13 cellular contexts compared by ENCODE assay signal in genomic region chr3:28840976-28841376, GRCh38.
DNase-seq lines count a peak whose midpoint lies in the region; ATAC-seq and TF ChIP-seq lines count a peak whose summit lies in the region.
"Had no signal": no experiment of that assay in that cellular context is flagged by ENCODE, and none has a peak within 500 bp of the region (broad histone marks: within the 10 kb centered on the region; RNA-seq: fewer than 3 reads in every experiment).

No MANE protein-coding gene starts in this region.

- peak; percentile 6 for DNase-seq in ELR (ENCODE audit: low read depth)
- DNase-seq in activated T-helper 2 cell treated with anti-CD3 and anti-CD28 coated beads, Interferon-gamma antibody, Interleukin-2, Interleukin-4, amounts not matched to agents 10 μg/mL and 5 μg/mL and 100 μg/mL, durations not matched to agents 14 hours and 24 hours and 36 hours (ENCODE audit: low spot score): no peak
- no peak for DNase-seq in CD14-positive monocyte (ENCODE audit: low spot score)
- DNase-seq in left ventricle myocardium superior: no peak
- DNase-seq in DMS79 treated with DMSO at 0.1 percent for 48 hours (lab: John Stamatoyannopoulos, UW): no peak
- no peak for DNase-seq in SK-N-DZ (ENCODE audit: low spot score)
- DNase-seq: activated naive CD8-positive, alpha-beta T cell treated with anti-CD3 and anti-CD28 coated beads, Interleukin-2, amount 10 ng/mL, durations not matched to agents 7 days and 5 days; GOT3; left cardiac atrium; NCI-H1048; upper lobe of left lung had no signal

- peaks cover 31% of the 10 kb centered on the region for H3K4me1 Mint-ChIP-seq in activated T-helper 2 cell treated with anti-CD3 and anti-CD28 coated beads, Interferon-gamma antibody, Interleukin-2, Interleukin-4, amounts not matched to agents 10 μg/mL and 5 μg/mL and 100 μg/mL, durations not matched to agents 14 hours and 24 hours and 36 hours (ENCODE audit: low read depth)
- no peaks in the 10 kb centered on the region for H3K4me1 Mint-ChIP-seq in CD14-positive monocyte
- H3K4me1 Mint-ChIP-seq: activated naive CD8-positive, alpha-beta T cell treated with anti-CD3 and anti-CD28 coated beads, Interleukin-2, amount 10 ng/mL, durations not matched to agents 7 days and 5 days had no signal

- intact Hi-C loops in activated T-helper 2 cell treated with anti-CD3 and anti-CD28 coated beads, Interferon-gamma antibody, Interleukin-2, Interleukin-4, amounts not matched to agents 10 μg/mL and 5 μg/mL and 100 μg/mL, durations not matched to agents 14 hours and 24 hours and 36 hours (cut with micrococcal nuclease): loop anchor here (1.0 to 10.0 kb wide), 12 partner anchors 66 to 1911 kb away; partner anchors contain the start of genes AZI2, RBMS3 and ZCWPW2
- intact Hi-C loops in CD14-positive monocyte (cut with micrococcal nuclease) (no loop called here), left ventricle myocardium superior (cut with micrococcal nuclease) (no loop called here)

- no peaks in the 10 kb centered on the region for H3K9me3 Mint-ChIP-seq in activated T-helper 2 cell treated with anti-CD3 and anti-CD28 coated beads, Interferon-gamma antibody, Interleukin-2, Interleukin-4, amounts not matched to agents 10 μg/mL and 5 μg/mL and 100 μg/mL, durations not matched to agents 14 hours and 24 hours and 36 hours
- H3K9me3 Mint-ChIP-seq in CD14-positive monocyte: peaks cover 0 to 4% (median 1%) of the 10 kb centered on the region in 7 donors
- H3K9me3 Mint-ChIP-seq: activated naive CD8-positive, alpha-beta T cell treated with anti-CD3 and anti-CD28 coated beads, Interleukin-2, amount 10 ng/mL, durations not matched to agents 7 days and 5 days had no signal

- H3K4me3 Mint-ChIP-seq in activated T-helper 2 cell treated with anti-CD3 and anti-CD28 coated beads, Interferon-gamma antibody, Interleukin-2, Interleukin-4, amounts not matched to agents 10 μg/mL and 5 μg/mL and 100 μg/mL, durations not matched to agents 14 hours and 24 hours and 36 hours (ENCODE audit: low read depth): no peak overlapping the region
- no peak overlapping the region for H3K4me3 Mint-ChIP-seq in CD14-positive monocyte
- H3K4me3 Mint-ChIP-seq: activated naive CD8-positive, alpha-beta T cell treated with anti-CD3 and anti-CD28 coated beads, Interleukin-2, amount 10 ng/mL, durations not matched to agents 7 days and 5 days had no signal

- ATAC-seq in GM19351 (IDR thresholded peaks at IDR 0.05; ENCODE audit: unreplicated experiment) (peak; percentile 74), HG03097 (IDR thresholded peaks at IDR 0.05; ENCODE audit: low FRiP score, unreplicated experiment) (peak; percentile 90), left ventricle myocardium superior (no peak)
- ATAC-seq: left cardiac atrium had no signal

- no peak for TF ChIP-seq CTCF in CD14-positive monocyte (IDR thresholded peaks at IDR 0.05)

- H3K27ac Mint-ChIP-seq in activated T-helper 2 cell treated with anti-CD3 and anti-CD28 coated beads, Interferon-gamma antibody, Interleukin-2, Interleukin-4, amounts not matched to agents 10 μg/mL and 5 μg/mL and 100 μg/mL, durations not matched to agents 14 hours and 24 hours and 36 hours: peak overlapping the region; percentile 69
- no peak overlapping the region for H3K27ac Mint-ChIP-seq in CD14-positive monocyte
- H3K27ac Mint-ChIP-seq: activated naive CD8-positive, alpha-beta T cell treated with anti-CD3 and anti-CD28 coated beads, Interleukin-2, amount 10 ng/mL, durations not matched to agents 7 days and 5 days had no signal

- no peaks in the 10 kb centered on the region for H3K36me3 Mint-ChIP-seq in activated T-helper 2 cell treated with anti-CD3 and anti-CD28 coated beads, Interferon-gamma antibody, Interleukin-2, Interleukin-4, amounts not matched to agents 10 μg/mL and 5 μg/mL and 100 μg/mL, durations not matched to agents 14 hours and 24 hours and 36 hours (ENCODE audit: low read depth)
- no peaks in the 10 kb centered on the region for H3K36me3 Mint-ChIP-seq in CD14-positive monocyte
- H3K36me3 Mint-ChIP-seq: activated naive CD8-positive, alpha-beta T cell treated with anti-CD3 and anti-CD28 coated beads, Interleukin-2, amount 10 ng/mL, durations not matched to agents 7 days and 5 days had no signal

- no peaks in the 10 kb centered on the region for H3K27me3 Mint-ChIP-seq in activated T-helper 2 cell treated with anti-CD3 and anti-CD28 coated beads, Interferon-gamma antibody, Interleukin-2, Interleukin-4, amounts not matched to agents 10 μg/mL and 5 μg/mL and 100 μg/mL, durations not matched to agents 14 hours and 24 hours and 36 hours (ENCODE audit: low read depth)
- H3K27me3 Mint-ChIP-seq in CD14-positive monocyte (ENCODE audit: low read depth in 3 of 3): peaks cover 1 to 3% (median 2%) of the 10 kb centered on the region in 3 donors
- H3K27me3 Mint-ChIP-seq: activated naive CD8-positive, alpha-beta T cell treated with anti-CD3 and anti-CD28 coated beads, Interleukin-2, amount 10 ng/mL, durations not matched to agents 7 days and 5 days had no signal
